ENCODE assay signal across 6 cellular contexts in the genomic region with DNA sequence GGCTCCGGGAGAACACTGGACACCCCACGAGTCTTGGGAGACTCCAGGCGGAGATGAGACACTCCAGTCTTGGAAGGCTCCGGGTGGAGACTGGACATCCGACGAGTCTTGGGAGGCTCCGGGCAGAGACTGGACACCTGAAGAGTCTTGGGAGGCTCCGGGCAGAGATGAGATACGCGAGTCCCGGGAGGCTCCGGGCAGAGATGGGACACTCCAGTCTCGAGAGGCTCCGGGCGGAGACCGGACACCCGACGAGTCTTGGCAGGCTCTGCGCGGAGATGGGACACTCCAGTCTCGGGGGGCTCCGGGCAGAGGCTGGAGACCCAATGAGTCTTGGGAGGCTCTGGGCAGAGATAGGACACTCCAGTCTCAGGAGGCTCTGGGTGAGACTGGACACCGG. TPM values are rescaled to one million over a fixed set of nuclear protein-coding genes. Genes with fewer than 3 reads are reported as not detected.
"Had no signal": no experiment of that assay in that cellular context is flagged by ENCODE, and none has a peak within 500 bp of the region (broad histone marks: within the 10 kb centered on the region; RNA-seq: fewer than 3 reads in every experiment).

No MANE protein-coding gene starts in this region.

- H3K27ac Mint-ChIP-seq: GM23338, H9, IgD-negative memory B cell had no signal

- H3K36me3 Mint-ChIP-seq: IgD-negative memory B cell had no signal

- H3K4me2 ChIP-seq: GM23338 had no signal

- H3K27ac ChIP-seq: HL-60 had no signal

- H3K4me3 Mint-ChIP-seq: GM23338, H9, IgD-negative memory B cell had no signal

- H3K4me1 Mint-ChIP-seq: GM23338, H9 had no signal

- H3K4me3 ChIP-seq: GM23338 had no signal

- H2AFZ ChIP-seq: GM23338 had no signal

- DNase-seq: H9, HCEC 1CT had no signal

RNA-seq across cellular contexts. Expression of a gene that starts 28.1 kb away (rescaled TPM):
- total RNA-seq: HepG2 had no signal
- polyA plus RNA-seq: HepG2 had no signal
